ENCODE assay signal across 14 cellular contexts in the genomic region with DNA sequence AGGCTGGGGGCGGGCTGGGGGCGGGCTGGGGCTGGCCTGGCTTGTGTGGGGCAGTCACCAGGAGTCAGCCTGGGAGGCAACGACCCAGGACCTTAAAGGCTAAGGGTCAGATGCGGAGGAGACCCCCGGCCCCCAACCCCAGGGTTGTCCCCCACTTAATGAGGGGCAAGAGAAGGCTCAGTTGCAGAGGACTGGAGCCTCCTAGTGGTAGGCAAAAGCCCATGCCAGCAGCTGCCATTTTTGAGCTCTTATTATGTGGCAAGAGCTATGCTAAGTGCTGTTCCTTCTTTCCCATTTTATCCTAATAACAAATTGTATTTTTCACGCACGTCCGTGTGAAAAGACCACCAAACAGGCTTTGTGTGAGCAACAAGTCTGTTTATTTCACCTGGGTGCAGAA. TPM values are rescaled to one million over a fixed set of nuclear protein-coding genes. Genes with fewer than 3 reads are reported as not detected.
DNase-seq lines count a peak whose midpoint lies in the region; ATAC-seq, FAIRE-seq and TF ChIP-seq lines count a peak whose summit lies in the region.
"Had no signal": no experiment of that assay in that cellular context is flagged by ENCODE, and none has a peak within 500 bp of the region (broad histone marks: within the 10 kb centered on the region; RNA-seq: fewer than 3 reads in every experiment).

No MANE protein-coding gene starts in this region.

- peaks cover 2% of the 10 kb centered on the region for H3K23me2 ChIP-seq in H1 (ENCODE audit: low read depth, low read length)

- H3K18ac ChIP-seq in H1 (ENCODE audit: extremely low read depth, low read length) = no peak overlapping the region

- no peak overlapping the region for H3K4me3 Mint-ChIP-seq in type B pancreatic cell
- H3K4me3 Mint-ChIP-seq: naive thymus-derived CD4-positive, alpha-beta T cell had no signal

- peak; percentile 30 for TF ChIP-seq CTCF in LNCaP clone FGC (IDR thresholded peaks at IDR 0.05; ENCODE audit: control insufficient read depth, extremely low read depth, insufficient read depth)
- peak; percentile 37 to 60 (median 48); a peak in 3 of 4 replicates for TF ChIP-seq CTCF in H1 (IDR thresholded peaks at IDR 0.05; ENCODE audit: control extremely low read depth in 1 of 3, insufficient read depth in 1 of 3, low read depth in 1 of 3, low read length in 3 of 3)
- peak; percentile 52 for TF ChIP-seq CTCF in type B pancreatic cell (conservative IDR thresholded peaks at IDR 0.05)
- TF ChIP-seq CTCF in RWPE1 (conservative IDR thresholded peaks at IDR 0.05; ENCODE audit: low read depth) = no peak
- no peak for TF ChIP-seq CTCF in mucosa of descending colon (IDR thresholded peaks at IDR 0.05)

- H3K14ac ChIP-seq in H1 (ENCODE audit: insufficient read length) = no peak overlapping the region

- H3K36me3 ChIP-seq in H1 (ENCODE audit: control insufficient read depth in 2 of 4, insufficient read depth in 4 of 4, low read length in 3 of 4) (no peaks in the 10 kb centered on the region), mucosa of descending colon (ENCODE audit: low read depth) (no peaks in the 10 kb centered on the region)
- H3K36me3 ChIP-seq: BLaER1 treated with 17β-estradiol and CSF1 and Interleukin-3, amounts not matched to agents 10 nM and 100 nM had no signal

- H4K8ac ChIP-seq in H1 (ENCODE audit: extremely low read depth, insufficient read depth, low read length) = no peak overlapping the region

- no peak overlapping the region for H2BK12ac ChIP-seq in H1 (ENCODE audit: low read depth, low read length)

- H3K23ac ChIP-seq in H1 (ENCODE audit: insufficient read length) = no peak overlapping the region

- H3K4me1 ChIP-seq in H1 (replicated peaks in 1 of 4; ENCODE audit: control insufficient read depth in 3 of 4, insufficient read depth in 4 of 4, low read length in 3 of 4) = peaks cover 24 to 37% (median 33%) of the 10 kb centered on the region in 4 experiments
- H3K4me1 ChIP-seq in mucosa of descending colon (ENCODE audit: low read depth) = peaks cover 3% of the 10 kb centered on the region

- no peak overlapping the region for H3K4ac ChIP-seq in H1 (replicated peaks; ENCODE audit: insufficient read length, low read depth, low read length)

- DNase-seq in left cardiac atrium (peak; percentile 5), left ventricle myocardium superior (no peak), LNCaP clone FGC (ENCODE audit: low read depth) (no peak), H1 (ENCODE audit: low read depth in 1 of 2, low spot score in 2 of 2) (no peak), type B pancreatic cell (ENCODE audit: extremely low spot score, unreplicated experiment) (no peak), DMS79 treated with DMSO at 0.1 percent for 48 hours (lab: John Stamatoyannopoulos, UW) (no peak), RWPE1 (ENCODE audit: low spot score) (no peak), mucosa of descending colon (no peak)
- DNase-seq: activated CD4-positive, CD25-positive, alpha-beta regulatory T cell treated with anti-CD3 and anti-CD28 coated beads, Interleukin-2, amount 50 U/mL, for 72 hours; naive thymus-derived CD4-positive, alpha-beta T cell; NCI-H510A had no signal

- H2BK15ac ChIP-seq in H1 (ENCODE audit: low read length) = no peak overlapping the region

- H3K79me2 ChIP-seq in H1 (ENCODE audit: control insufficient read depth in 1 of 2, insufficient read depth in 2 of 2, low read length in 2 of 2) = no peaks in the 10 kb centered on the region

- H3K79me1 ChIP-seq in H1 (ENCODE audit: low read depth, low read length) = no peaks in the 10 kb centered on the region

- WGBS in H1 (ENCODE audit: extremely low coverage in 1 of 2, insufficient coverage in 1 of 2, insufficient read length in 1 of 2, insufficient replicate concordance in 2 of 2, low coverage in 1 of 2, low lambda C conversion rate in 2 of 2, missing lambda C conversion rate in 1 of 2), 2 experiments = 95% methylated on average over 4 of the region's 8 CpGs; no CpG with 5 or more reads in 1 of the 2 experiments

- no peak overlapping the region for H2BK120ac ChIP-seq in H1 (replicated peaks; ENCODE audit: low read depth, low read length)

- CTCF ChIA-PET in H1 (lab: Charles Lee; ENCODE audit: partially characterized antibody) (interaction anchor here (0.6 to 1.8 kb wide), 26 partner anchors 9 to 465 kb away, joined by 3 to 14 read pairs (median 4); a partner anchor contains a TSS), RWPE1 (lab: Yijun Ruan, JAX) (no interaction called here)

- no peak overlapping the region for H2AFZ ChIP-seq in H1 (ENCODE audit: low read length)

- POLR2A ChIA-PET in H1 (lab: Charles Lee; ENCODE audit: partially characterized antibody) = interaction anchor here (0.7 to 1.4 kb wide), 4 partner anchors 19 to 46 kb away, joined by 3 read pairs; no protein-coding TSS in a partner anchor
- POLR2A ChIA-PET in RWPE1 (lab: Yijun Ruan, JAX; ENCODE audit: low non-redundant PET) = no interaction called here

- no peak overlapping the region for H2BK20ac ChIP-seq in H1 (ENCODE audit: low read length)

- H4K5ac ChIP-seq in H1 (ENCODE audit: insufficient read length, low read depth, low read length) = no peak overlapping the region

- H3K27ac ChIP-seq in H1 (ENCODE audit: low read depth, low read length) (no peak overlapping the region), RWPE1 (no peak overlapping the region)
- H3K27ac ChIP-seq: BLaER1 treated with 17β-estradiol and CSF1 and Interleukin-3, amounts not matched to agents 10 nM and 100 nM; SJSA1; skin epidermis had no signal

- FAIRE-seq in H1 (lab: Jason Lieb, UNC) = no peak

- peaks cover 4% of the 10 kb centered on the region for H3K27me3 Mint-ChIP-seq in type B pancreatic cell

- no peaks in the 10 kb centered on the region for H4K20me1 ChIP-seq in H1 (replicated peaks in 1 of 2; ENCODE audit: control insufficient read depth in 1 of 2, insufficient read depth in 2 of 2, low read length in 2 of 2)

- H3K9me3 Mint-ChIP-seq in type B pancreatic cell = no peaks in the 10 kb centered on the region
- H3K9me3 Mint-ChIP-seq: naive thymus-derived CD4-positive, alpha-beta T cell had no signal

- no peak overlapping the region for H3K27ac Mint-ChIP-seq in type B pancreatic cell
- H3K27ac Mint-ChIP-seq: naive thymus-derived CD4-positive, alpha-beta T cell had no signal

- no peak overlapping the region for H3K9ac ChIP-seq in H1 (replicated peaks in 1 of 4; ENCODE audit: extremely low read depth in 1 of 4, low read depth in 3 of 4, low read length in 3 of 4)
- H3K9ac ChIP-seq: BLaER1 treated with 17β-estradiol and CSF1 and Interleukin-3, amounts not matched to agents 10 nM and 100 nM had no signal

- TF ChIP-seq EP300 in H1 (IDR thresholded peaks at IDR 0.05; ENCODE audit: borderline replicate concordance in 1 of 2, low read depth in 2 of 2, low read length in 2 of 2) = no peak

- H3K4me3 ChIP-seq in LNCaP clone FGC (ENCODE audit: low read depth, low read length) (no peak overlapping the region), H1 (ENCODE audit: extremely low read depth in 1 of 4, insufficient read depth in 2 of 4, low read depth in 3 of 4, low read length in 4 of 4) (no peak overlapping the region), mucosa of descending colon (no peak overlapping the region)
- H3K4me3 ChIP-seq: BLaER1 treated with 17β-estradiol and CSF1 and Interleukin-3, amounts not matched to agents 10 nM and 100 nM; SJSA1; skin epidermis had no signal

- H3K9me3 ChIP-seq in H1 (ENCODE audit: insufficient read depth in 2 of 2, low read depth in 1 of 2, low read length in 1 of 2) (no peaks in the 10 kb centered on the region), mucosa of descending colon (no peaks in the 10 kb centered on the region)
- H3K9me3 ChIP-seq: BLaER1 treated with 17β-estradiol and CSF1 and Interleukin-3, amounts not matched to agents 10 nM and 100 nM; SJSA1 had no signal

- peak; percentile 45 to 59; a peak in 3 of 4 replicates for TF ChIP-seq RAD21 in H1 (IDR thresholded peaks at IDR 0.05 in 1 of 2, conservative IDR thresholded peaks at IDR 0.05 in 1 of 2; ENCODE audit: low read depth in 2 of 2, low read length in 2 of 2)

- TF ChIP-seq POLR2A in H1 (IDR thresholded peaks at IDR 0.05; ENCODE audit: control extremely low read depth in 1 of 2, low read depth in 2 of 2, low read length in 2 of 2) = no peak

- H3K27me3 ChIP-seq in H1 (replicated peaks in 1 of 4; ENCODE audit: control insufficient read depth in 3 of 4, extremely low read depth in 1 of 4, insufficient read depth in 3 of 4, low read length in 3 of 4) = no peaks in the 10 kb centered on the region; a peak in 1 of 7 replicates
- H3K27me3 ChIP-seq: SJSA1 had no signal

- H3K36me3 Mint-ChIP-seq in type B pancreatic cell = no peaks in the 10 kb centered on the region
- H3K36me3 Mint-ChIP-seq: naive thymus-derived CD4-positive, alpha-beta T cell had no signal

- intact Hi-C loops in left cardiac atrium (cut with DNase I) = no loop called here
- intact Hi-C loops in left ventricle myocardium superior (cut with micrococcal nuclease) = no loop called here
- intact Hi-C loops in mucosa of descending colon (cut with DNase I, micrococcal nuclease) = no loop called here

- H3K56ac ChIP-seq in H1 (replicated peaks; ENCODE audit: insufficient read length, low read depth, low read length) = no peak overlapping the region

- H3K4me2 ChIP-seq in H1 (ENCODE audit: insufficient read depth in 1 of 2, low read depth in 2 of 2, low read length in 2 of 2) = no peak overlapping the region

- no peak for ATAC-seq in left cardiac atrium
- no peak for ATAC-seq in left ventricle myocardium superior
- no peak for ATAC-seq in mucosa of descending colon
- ATAC-seq: naive thymus-derived CD4-positive, alpha-beta T cell had no signal

- H4K91ac ChIP-seq in H1 (replicated peaks; ENCODE audit: insufficient read length, low read length) = no peak overlapping the region

- 0 out of 2 replicates have a peak overlapping the region, but pooled peaks have one; percentile 20 for H2AK5ac ChIP-seq in H1 (ENCODE audit: low read depth, low read length)

- H2BK5ac ChIP-seq in H1 (ENCODE audit: low read depth, low read length) = no peak overlapping the region

- peaks cover 29% of the 10 kb centered on the region for H3K4me1 Mint-ChIP-seq in type B pancreatic cell (ENCODE audit: unreplicated experiment)
- H3K4me1 Mint-ChIP-seq: naive thymus-derived CD4-positive, alpha-beta T cell had no signal

RNA-seq across cellular contexts. Expression of a gene that starts 8.0 kb away (rescaled TPM):
- total RNA-seq in left cardiac atrium (1 to 10 TPM; 8.2 to 9.3 TPM), left ventricle myocardium superior (7.0 TPM), type B pancreatic cell (ENCODE audit: low replicate concordance) (0.31 and 2.9 TPM in 2 replicates), mucosa of descending colon (10 to 100 TPM in 1 of 3 donors, 1 to 10 TPM in 2; 1.2 to 11.1 (median 2.0) TPM)
- total RNA-seq in H1 (2021; fragmentation: NEBNext Ultra II Directional; extraction: Animal tissue kit (Norgen Biotek cat#: 25700)) = 2.6 and 3.1 TPM in 2 replicates
- polyA plus RNA-seq in H1 (2011; rRNA removed) = 1.3 and 1.9 TPM in 2 replicates
- polyA plus RNA-seq in H1 (2011; cell fraction: cytosol; rRNA removed) = 1.8 TPM
- polyA plus RNA-seq in H1 (2011; cell fraction: nucleus; rRNA removed) = 2.7 TPM
- polyA plus RNA-seq in H1 (2012, experiment 1 of 2) = 1.0 to 2.5 TPM (median 1.8 TPM) in 4 replicates
- 1.8 TPM for polyA plus RNA-seq in H1 (2012, experiment 2 of 2)
- 1.8 TPM for polyA plus RNA-seq in H1 (2013, experiment 1 of 2)
- 0.81 TPM for polyA plus RNA-seq in H1 (2013, experiment 2 of 2)
- polyA minus RNA-seq in H1 (2011; rRNA and poly(A)+ RNA removed) = 1.0 and 1.6 TPM in 2 replicates
- polyA minus RNA-seq in H1 (2011; cell fraction: cytosol; rRNA and poly(A)+ RNA removed) = 1.8 TPM
- 3.0 TPM for polyA minus RNA-seq in H1 (2011; cell fraction: nucleus; rRNA and poly(A)+ RNA removed)

Comparison
In these comparisons a context has a peak if more than half of its experiments do, and no peak if none do; other contexts are left out.
1. CTCF ChIP-seq: peak in LNCaP clone FGC (single experiment), H1 (3 of 3) and type B pancreatic cell (single experiment); none in RWPE1 (single experiment) and mucosa of descending colon (single experiment).